1 cellular context compared by ENCODE assay signal in the genomic region with DNA sequence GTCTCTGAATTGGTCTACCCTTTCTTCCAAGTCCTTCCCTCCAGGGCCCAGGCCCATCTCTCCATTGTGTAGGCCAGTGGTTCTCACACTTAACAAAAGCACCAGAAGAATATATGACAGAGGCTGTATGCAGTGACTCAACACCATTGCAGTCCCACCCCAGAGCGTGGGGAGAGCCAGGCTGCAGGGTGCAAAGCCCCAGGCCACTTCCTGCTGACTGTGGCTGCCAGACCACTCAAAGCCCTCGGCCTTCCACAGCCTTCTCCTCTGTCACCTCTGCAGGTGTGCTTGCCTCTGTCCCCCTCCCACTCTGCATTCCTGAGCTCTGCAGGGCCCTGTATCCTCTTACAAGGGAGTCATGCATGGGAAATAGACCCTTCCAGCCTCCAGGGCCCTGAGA.
TF ChIP-seq lines count a peak whose summit lies in the region.

No MANE protein-coding gene starts in this region.

TF ChIP-seq in IMR-90, 13 proteins besides CTCF, POLR2A, EP300 and RAD21:
- no peak for TF ChIP-seq NFE2L2 (IDR thresholded peaks at IDR 0.05; ENCODE audit: low read depth, low read length)
